ENCODE assay signal across 1 cellular context in the genomic region with DNA sequence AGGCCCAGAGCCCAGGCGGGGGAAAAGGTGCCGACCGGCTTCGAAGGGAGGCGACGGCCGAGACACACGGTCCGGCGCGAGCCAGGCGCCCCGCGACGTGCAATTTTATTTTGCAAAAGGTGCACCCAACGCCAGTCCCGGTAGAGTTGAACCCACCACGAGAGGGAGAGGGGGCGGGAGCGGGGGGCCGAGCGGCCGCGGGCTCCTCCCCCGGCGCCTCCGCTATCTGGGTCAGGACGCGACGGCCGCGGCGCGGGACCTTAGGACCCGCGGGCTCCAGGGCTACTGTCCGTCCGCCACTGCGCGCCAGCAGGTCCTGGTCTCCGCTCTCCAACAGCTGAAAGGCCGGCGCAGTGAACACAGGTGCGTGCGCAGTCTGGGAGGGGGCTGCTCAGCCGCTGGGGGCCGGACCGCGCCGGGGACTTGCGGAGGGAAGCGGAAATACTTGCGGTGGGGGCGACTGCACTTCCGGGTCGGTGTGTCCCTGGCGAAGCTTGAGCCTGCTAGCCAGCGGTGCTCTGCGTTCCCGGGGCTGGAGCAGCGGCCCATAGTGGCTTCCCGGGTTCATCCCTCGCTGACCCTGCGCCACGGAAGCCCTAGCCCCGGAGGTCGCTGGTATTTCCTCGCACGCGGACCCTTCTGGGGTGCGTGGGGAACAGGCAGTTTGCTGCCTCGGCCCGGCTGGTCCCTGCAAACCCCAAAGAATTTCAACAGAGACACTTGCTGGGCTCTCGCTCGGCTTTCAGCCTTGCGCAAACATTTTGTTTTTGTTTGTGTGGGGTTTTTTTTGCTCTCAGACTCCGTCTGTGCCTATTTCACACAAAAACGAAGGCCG.
A peak's percentile ranks its signal among the peaks of the same experiment; 100 is the strongest.
TF ChIP-seq lines count a peak whose summit lies in the region.

A gene with protein sequence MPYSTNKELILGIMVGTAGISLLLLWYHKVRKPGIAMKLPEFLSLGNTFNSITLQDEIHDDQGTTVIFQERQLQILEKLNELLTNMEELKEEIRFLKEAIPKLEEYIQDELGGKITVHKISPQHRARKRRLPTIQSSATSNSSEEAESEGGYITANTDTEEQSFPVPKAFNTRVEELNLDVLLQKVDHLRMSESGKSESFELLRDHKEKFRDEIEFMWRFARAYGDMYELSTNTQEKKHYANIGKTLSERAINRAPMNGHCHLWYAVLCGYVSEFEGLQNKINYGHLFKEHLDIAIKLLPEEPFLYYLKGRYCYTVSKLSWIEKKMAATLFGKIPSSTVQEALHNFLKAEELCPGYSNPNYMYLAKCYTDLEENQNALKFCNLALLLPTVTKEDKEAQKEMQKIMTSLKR (plus strand): TSS at position 225 of the 835 bp plus-strand sequence. CDS start 3,991 bp downstream, outside the sequence.

TF ChIP-seq in HepG2, 621 proteins besides CTCF, POLR2A, EP300 and RAD21 (continued from another document and continues in another):
- TF ChIP-seq, protein P1, sequence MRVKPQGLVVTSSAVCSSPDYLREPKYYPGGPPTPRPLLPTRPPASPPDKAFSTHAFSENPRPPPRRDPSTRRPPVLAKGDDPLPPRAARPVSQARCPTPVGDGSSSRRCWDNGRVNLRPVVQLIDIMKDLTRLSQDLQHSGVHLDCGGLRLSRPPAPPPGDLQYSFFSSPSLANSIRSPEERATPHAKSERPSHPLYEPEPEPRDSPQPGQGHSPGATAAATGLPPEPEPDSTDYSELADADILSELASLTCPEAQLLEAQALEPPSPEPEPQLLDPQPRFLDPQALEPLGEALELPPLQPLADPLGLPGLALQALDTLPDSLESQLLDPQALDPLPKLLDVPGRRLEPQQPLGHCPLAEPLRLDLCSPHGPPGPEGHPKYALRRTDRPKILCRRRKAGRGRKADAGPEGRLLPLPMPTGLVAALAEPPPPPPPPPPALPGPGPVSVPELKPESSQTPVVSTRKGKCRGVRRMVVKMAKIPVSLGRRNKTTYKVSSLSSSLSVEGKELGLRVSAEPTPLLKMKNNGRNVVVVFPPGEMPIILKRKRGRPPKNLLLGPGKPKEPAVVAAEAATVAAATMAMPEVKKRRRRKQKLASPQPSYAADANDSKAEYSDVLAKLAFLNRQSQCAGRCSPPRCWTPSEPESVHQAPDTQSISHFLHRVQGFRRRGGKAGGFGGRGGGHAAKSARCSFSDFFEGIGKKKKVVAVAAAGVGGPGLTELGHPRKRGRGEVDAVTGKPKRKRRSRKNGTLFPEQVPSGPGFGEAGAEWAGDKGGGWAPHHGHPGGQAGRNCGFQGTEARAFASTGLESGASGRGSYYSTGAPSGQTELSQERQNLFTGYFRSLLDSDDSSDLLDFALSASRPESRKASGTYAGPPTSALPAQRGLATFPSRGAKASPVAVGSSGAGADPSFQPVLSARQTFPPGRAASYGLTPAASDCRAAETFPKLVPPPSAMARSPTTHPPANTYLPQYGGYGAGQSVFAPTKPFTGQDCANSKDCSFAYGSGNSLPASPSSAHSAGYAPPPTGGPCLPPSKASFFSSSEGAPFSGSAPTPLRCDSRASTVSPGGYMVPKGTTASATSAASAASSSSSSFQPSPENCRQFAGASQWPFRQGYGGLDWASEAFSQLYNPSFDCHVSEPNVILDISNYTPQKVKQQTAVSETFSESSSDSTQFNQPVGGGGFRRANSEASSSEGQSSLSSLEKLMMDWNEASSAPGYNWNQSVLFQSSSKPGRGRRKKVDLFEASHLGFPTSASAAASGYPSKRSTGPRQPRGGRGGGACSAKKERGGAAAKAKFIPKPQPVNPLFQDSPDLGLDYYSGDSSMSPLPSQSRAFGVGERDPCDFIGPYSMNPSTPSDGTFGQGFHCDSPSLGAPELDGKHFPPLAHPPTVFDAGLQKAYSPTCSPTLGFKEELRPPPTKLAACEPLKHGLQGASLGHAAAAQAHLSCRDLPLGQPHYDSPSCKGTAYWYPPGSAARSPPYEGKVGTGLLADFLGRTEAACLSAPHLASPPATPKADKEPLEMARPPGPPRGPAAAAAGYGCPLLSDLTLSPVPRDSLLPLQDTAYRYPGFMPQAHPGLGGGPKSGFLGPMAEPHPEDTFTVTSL (CRISPR knock-in tag; IDR thresholded peaks at IDR 0.05; ENCODE audit: borderline replicate concordance) = peak; percentile 71; the same call in 1 of the 2 replicates
- TF ChIP-seq ZNF224 (CRISPR knock-in tag; IDR thresholded peaks at IDR 0.05) = peak; percentile 87; the same call in 1 of the 2 replicates
- 0 out of 2 replicates have a peak, but pooled peaks have one; percentile 31 for TF ChIP-seq ZNF841 (CRISPR knock-in tag; IDR thresholded peaks at IDR 0.05; ENCODE audit: borderline replicate concordance)
- peak; percentile 99 for TF ChIP-seq BRCA1 (CRISPR knock-in tag; IDR thresholded peaks at IDR 0.05)
- TF ChIP-seq SP4 (CRISPR knock-in tag; IDR thresholded peaks at IDR 0.05) = peak; percentile 88
- TF ChIP-seq ZNF337 (CRISPR knock-in tag; IDR thresholded peaks at IDR 0.05; ENCODE audit: borderline replicate concordance, low read depth) = peak; percentile 98
- TF ChIP-seq, protein P2, sequence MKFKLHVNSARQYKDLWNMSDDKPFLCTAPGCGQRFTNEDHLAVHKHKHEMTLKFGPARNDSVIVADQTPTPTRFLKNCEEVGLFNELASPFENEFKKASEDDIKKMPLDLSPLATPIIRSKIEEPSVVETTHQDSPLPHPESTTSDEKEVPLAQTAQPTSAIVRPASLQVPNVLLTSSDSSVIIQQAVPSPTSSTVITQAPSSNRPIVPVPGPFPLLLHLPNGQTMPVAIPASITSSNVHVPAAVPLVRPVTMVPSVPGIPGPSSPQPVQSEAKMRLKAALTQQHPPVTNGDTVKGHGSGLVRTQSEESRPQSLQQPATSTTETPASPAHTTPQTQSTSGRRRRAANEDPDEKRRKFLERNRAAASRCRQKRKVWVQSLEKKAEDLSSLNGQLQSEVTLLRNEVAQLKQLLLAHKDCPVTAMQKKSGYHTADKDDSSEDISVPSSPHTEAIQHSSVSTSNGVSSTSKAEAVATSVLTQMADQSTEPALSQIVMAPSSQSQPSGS (CRISPR knock-in tag; IDR thresholded peaks at IDR 0.05) = peak; percentile 57
- TF ChIP-seq, protein P3, sequence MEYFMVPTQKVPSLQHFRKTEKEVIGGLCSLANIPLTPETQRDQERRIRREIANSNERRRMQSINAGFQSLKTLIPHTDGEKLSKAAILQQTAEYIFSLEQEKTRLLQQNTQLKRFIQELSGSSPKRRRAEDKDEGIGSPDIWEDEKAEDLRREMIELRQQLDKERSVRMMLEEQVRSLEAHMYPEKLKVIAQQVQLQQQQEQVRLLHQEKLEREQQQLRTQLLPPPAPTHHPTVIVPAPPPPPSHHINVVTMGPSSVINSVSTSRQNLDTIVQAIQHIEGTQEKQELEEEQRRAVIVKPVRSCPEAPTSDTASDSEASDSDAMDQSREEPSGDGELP (IDR thresholded peaks at IDR 0.05; ENCODE audit: borderline replicate concordance, low read depth) = peak; percentile 97
- peak; percentile 93 for TF ChIP-seq ZFP36L1 (CRISPR knock-in tag; IDR thresholded peaks at IDR 0.05)
- peak; percentile 91; the same call in 1 of the 2 replicates for TF ChIP-seq CREB3 (CRISPR knock-in tag; IDR thresholded peaks at IDR 0.05)
- peak; percentile 64 for TF ChIP-seq NCOA2 (CRISPR knock-in tag; IDR thresholded peaks at IDR 0.05)
- TF ChIP-seq ATF4 (CRISPR knock-in tag; IDR thresholded peaks at IDR 0.05) = peak in 1 of 2 experiments; percentile 83; a peak in 1 of 4 replicates
- peak; percentile 93; the same call in 1 of the 2 replicates for TF ChIP-seq ZNF710 (CRISPR knock-in tag; IDR thresholded peaks at IDR 0.05; ENCODE audit: borderline replicate concordance)
- TF ChIP-seq, protein P4, sequence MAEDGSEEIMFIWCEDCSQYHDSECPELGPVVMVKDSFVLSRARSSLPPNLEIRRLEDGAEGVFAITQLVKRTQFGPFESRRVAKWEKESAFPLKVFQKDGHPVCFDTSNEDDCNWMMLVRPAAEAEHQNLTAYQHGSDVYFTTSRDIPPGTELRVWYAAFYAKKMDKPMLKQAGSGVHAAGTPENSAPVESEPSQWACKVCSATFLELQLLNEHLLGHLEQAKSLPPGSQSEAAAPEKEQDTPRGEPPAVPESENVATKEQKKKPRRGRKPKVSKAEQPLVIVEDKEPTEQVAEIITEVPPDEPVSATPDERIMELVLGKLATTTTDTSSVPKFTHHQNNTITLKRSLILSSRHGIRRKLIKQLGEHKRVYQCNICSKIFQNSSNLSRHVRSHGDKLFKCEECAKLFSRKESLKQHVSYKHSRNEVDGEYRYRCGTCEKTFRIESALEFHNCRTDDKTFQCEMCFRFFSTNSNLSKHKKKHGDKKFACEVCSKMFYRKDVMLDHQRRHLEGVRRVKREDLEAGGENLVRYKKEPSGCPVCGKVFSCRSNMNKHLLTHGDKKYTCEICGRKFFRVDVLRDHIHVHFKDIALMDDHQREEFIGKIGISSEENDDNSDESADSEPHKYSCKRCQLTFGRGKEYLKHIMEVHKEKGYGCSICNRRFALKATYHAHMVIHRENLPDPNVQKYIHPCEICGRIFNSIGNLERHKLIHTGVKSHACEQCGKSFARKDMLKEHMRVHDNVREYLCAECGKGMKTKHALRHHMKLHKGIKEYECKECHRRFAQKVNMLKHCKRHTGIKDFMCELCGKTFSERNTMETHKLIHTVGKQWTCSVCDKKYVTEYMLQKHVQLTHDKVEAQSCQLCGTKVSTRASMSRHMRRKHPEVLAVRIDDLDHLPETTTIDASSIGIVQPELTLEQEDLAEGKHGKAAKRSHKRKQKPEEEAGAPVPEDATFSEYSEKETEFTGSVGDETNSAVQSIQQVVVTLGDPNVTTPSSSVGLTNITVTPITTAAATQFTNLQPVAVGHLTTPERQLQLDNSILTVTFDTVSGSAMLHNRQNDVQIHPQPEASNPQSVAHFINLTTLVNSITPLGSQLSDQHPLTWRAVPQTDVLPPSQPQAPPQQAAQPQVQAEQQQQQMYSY (CRISPR knock-in tag; IDR thresholded peaks at IDR 0.05) = peak; percentile 81
- TF ChIP-seq ZBTB33 (CRISPR knock-in tag; IDR thresholded peaks at IDR 0.05) = peak; percentile 19; the same call in 1 of the 2 replicates
- peak; percentile 85; the same call in 1 of the 2 replicates for TF ChIP-seq MAF1 (CRISPR knock-in tag; IDR thresholded peaks at IDR 0.05; ENCODE audit: borderline replicate concordance)
- TF ChIP-seq TFDP2 (CRISPR knock-in tag; IDR thresholded peaks at IDR 0.05) = peak; percentile 88
- TF ChIP-seq RFX3 (CRISPR knock-in tag; IDR thresholded peaks at IDR 0.05) = peak; percentile 40; the same call in 1 of the 2 replicates
- TF ChIP-seq ZNF451 (CRISPR knock-in tag; IDR thresholded peaks at IDR 0.05) = peak; percentile 96
- TF ChIP-seq ZSCAN29 (CRISPR knock-in tag; conservative IDR thresholded peaks at IDR 0.05) = no peak; the same call in none of the 2 replicates
- TF ChIP-seq, protein P5, sequence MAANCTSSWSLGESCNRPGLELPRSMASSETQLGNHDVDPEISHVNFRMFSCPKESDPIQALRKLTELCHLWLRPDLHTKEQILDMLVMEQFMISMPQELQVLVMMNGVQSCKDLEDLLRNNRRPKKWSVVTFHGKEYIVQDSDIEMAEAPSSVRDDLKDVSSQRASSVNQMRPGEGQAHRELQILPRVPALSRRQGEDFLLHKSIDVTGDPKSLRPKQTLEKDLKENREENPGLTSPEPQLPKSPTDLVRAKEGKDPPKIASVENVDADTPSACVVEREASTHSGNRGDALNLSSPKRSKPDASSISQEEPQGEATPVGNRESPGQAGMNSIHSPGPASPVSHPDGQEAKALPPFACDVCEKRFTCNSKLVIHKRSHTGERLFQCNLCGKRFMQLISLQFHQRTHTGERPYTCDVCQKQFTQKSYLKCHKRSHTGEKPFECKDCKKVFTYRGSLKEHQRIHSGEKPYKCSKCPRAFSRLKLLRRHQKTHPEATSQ (CRISPR knock-in tag; IDR thresholded peaks at IDR 0.05; ENCODE audit: borderline replicate concordance) = peak; percentile 100
- TF ChIP-seq ZNF615 (CRISPR knock-in tag; IDR thresholded peaks at IDR 0.05; ENCODE audit: borderline replicate concordance) = peak; percentile 75; the same call in 1 of the 2 replicates
- TF ChIP-seq MEF2D (CRISPR knock-in tag; IDR thresholded peaks at IDR 0.05) = peak; percentile 77
